ENCODE assay signal across 7 cellular contexts in genomic region chr6:34035161-34035560, GRCh38.
"Had no signal": no experiment of that assay in that cellular context is flagged by ENCODE, and none has a peak within 500 bp of the region (broad histone marks: within the 10 kb centered on the region; RNA-seq: fewer than 3 reads in every experiment).

No MANE protein-coding gene starts in this region.

- H3K4me3 ChIP-seq: K562 had no signal

- H3K4me3 Mint-ChIP-seq: IgD-negative memory B cell had no signal

- DNase-seq: IMR-90, KBM-7, KG1 had no signal

- H3K36me3 Mint-ChIP-seq: IgD-negative memory B cell had no signal

- H3K27ac ChIP-seq: HL-60 had no signal

- ATAC-seq: HepG2, K562 had no signal

- H3K9me3 Mint-ChIP-seq: IgD-negative memory B cell had no signal
